Comparison of ENCODE assay signal across 19 cellular contexts in genomic region chr1:78375996-78376395, GRCh38.
DNase-seq lines count a peak whose midpoint lies in the region; ATAC-seq and TF ChIP-seq lines count a peak whose summit lies in the region.
"Had no signal": no experiment of that assay in that cellular context is flagged by ENCODE, and none has a peak within 500 bp of the region (broad histone marks: within the 10 kb centered on the region; RNA-seq: fewer than 3 reads in every experiment).

No MANE protein-coding gene starts in this region.

- H3K9me3 Mint-ChIP-seq in naive thymus-derived CD4-positive, alpha-beta T cell, result peaks cover 0 to 1% (median 0%) of the 10 kb centered on the region in 11 donors
- H3K9me3 Mint-ChIP-seq: activated naive CD4-positive, alpha-beta T cell treated with anti-CD3 and anti-CD28 coated beads, Interleukin-2, amount 50 U/mL, for 24 hours; activated T-cell treated with anti-CD3 and anti-CD28 coated beads, Interleukin-2, amount 50 U/mL, for 72 hours; brain; mesothelial cell of epicardium had no signal

- no peaks in the 10 kb centered on the region for H3K4me1 ChIP-seq in MM.1S (ENCODE audit: low read length)
- H3K4me1 ChIP-seq in naive thymus-derived CD4-positive, alpha-beta T cell (ENCODE audit: control insufficient read depth in 2 of 2, insufficient read depth in 2 of 2, low read length in 2 of 2), result no peaks in the 10 kb centered on the region
- H3K4me1 ChIP-seq: testis had no signal

- CTCF ChIA-PET in naive thymus-derived CD4-positive, alpha-beta T cell (lab: Charles Lee), result no interaction called here

- H3K27ac Mint-ChIP-seq in naive thymus-derived CD4-positive, alpha-beta T cell, result no peak overlapping the region
- H3K27ac Mint-ChIP-seq: activated naive CD4-positive, alpha-beta T cell treated with anti-CD3 and anti-CD28 coated beads, Interleukin-2, amount 50 U/mL, for 24 hours; activated T-cell treated with anti-CD3 and anti-CD28 coated beads, Interleukin-2, amount 50 U/mL, for 72 hours; dendritic cell treated with granulocyte-macrophage colony-stimulating factor and Interleukin-4, amounts not matched to agents 40 ng/mL and 50 ng/mL, for 4 days; mesothelial cell of epicardium had no signal

- no peak overlapping the region for H3K4me3 ChIP-seq in MM.1S (ENCODE audit: low read length)
- no peak overlapping the region for H3K4me3 ChIP-seq in choroid plexus epithelial cell (ENCODE audit: low read depth, low read length)
- no peak overlapping the region for H3K4me3 ChIP-seq in naive thymus-derived CD4-positive, alpha-beta T cell (ENCODE audit: low read length)
- H3K4me3 ChIP-seq: testis had no signal

- no peak overlapping the region for H3K27ac ChIP-seq in MM.1S (ENCODE audit: low read length)
- no peak overlapping the region for H3K27ac ChIP-seq in naive thymus-derived CD4-positive, alpha-beta T cell (ENCODE audit: low read depth, low read length)
- H3K27ac ChIP-seq: testis had no signal

- H2AFZ ChIP-seq in MM.1S (ENCODE audit: low read length), result no peak overlapping the region

- no peaks in the 10 kb centered on the region for H4K20me1 ChIP-seq in MM.1S (ENCODE audit: insufficient read depth, low read length)

- no peak for TF ChIP-seq CTCF in MM.1S (IDR thresholded peaks at IDR 0.05; ENCODE audit: low read length)
- TF ChIP-seq CTCF in choroid plexus epithelial cell (conservative IDR thresholded peaks at IDR 0.05; ENCODE audit: low read depth, low read length), result no peak

- no peak for ATAC-seq in HG03354 (IDR thresholded peaks at IDR 0.05; ENCODE audit: poor library complexity, severe bottlenecking, unreplicated experiment)
- no peak for ATAC-seq in naive thymus-derived CD4-positive, alpha-beta T cell
- ATAC-seq: activated T-cell treated with anti-CD3 and anti-CD28 coated beads, Interleukin-2, amount 50 U/mL, for 72 hours; left colon; Panc1 had no signal

- H3K9ac ChIP-seq in MM.1S (ENCODE audit: low read length), result no peak overlapping the region

- H3K27me3 ChIP-seq in MM.1S (replicated peaks; ENCODE audit: insufficient read depth, low read length), result no peaks in the 10 kb centered on the region
- H3K27me3 ChIP-seq in naive thymus-derived CD4-positive, alpha-beta T cell (ENCODE audit: control insufficient read depth in 2 of 2, insufficient read depth in 2 of 2, low read length in 2 of 2), result no peaks in the 10 kb centered on the region
- H3K27me3 ChIP-seq: testis had no signal

- DNase-seq in GM03348 (ENCODE audit: low spot score), result peak; percentile 21
- peak; percentile 66 for DNase-seq in MM.1S
- DNase-seq in choroid plexus epithelial cell (ENCODE audit: low read depth), result peak; percentile 59
- DNase-seq in renal cortical epithelial cell (ENCODE audit: low read depth), result peak; percentile 9
- no peak for DNase-seq in NCI-H2171 (lab: John Stamatoyannopoulos, UW)
- DNase-seq in NCI-H524 treated with DMSO at 0.1 percent for 48 hours (lab: John Stamatoyannopoulos, UW), result no peak
- no peak for DNase-seq in naive thymus-derived CD4-positive, alpha-beta T cell
- DNase-seq: activated CD4-positive, CD25-positive, alpha-beta regulatory T cell treated with anti-CD3 and anti-CD28 coated beads, Interleukin-2, amount 50 U/mL, for 72 hours; activated T-cell treated with anti-CD3 and anti-CD28 coated beads, Interleukin-2, amount 50 U/mL, for 72 hours; DND-41; left colon; NCI-H146; testis had no signal

- H3K9me2 ChIP-seq in MM.1S (replicated peaks; ENCODE audit: insufficient read depth, low read length), result no peaks in the 10 kb centered on the region

- no peak overlapping the region for H3K4me2 ChIP-seq in MM.1S (ENCODE audit: low read depth, low read length)

- intact Hi-C loops in naive thymus-derived CD4-positive, alpha-beta T cell (cut with micrococcal nuclease), result no loop called here

- no peak overlapping the region for H3K4me3 Mint-ChIP-seq in naive thymus-derived CD4-positive, alpha-beta T cell
- H3K4me3 Mint-ChIP-seq: activated naive CD4-positive, alpha-beta T cell treated with anti-CD3 and anti-CD28 coated beads, Interleukin-2, amount 50 U/mL, for 24 hours; activated T-cell treated with anti-CD3 and anti-CD28 coated beads, Interleukin-2, amount 50 U/mL, for 72 hours; brain; dendritic cell treated with granulocyte-macrophage colony-stimulating factor and Interleukin-4, amounts not matched to agents 40 ng/mL and 50 ng/mL, for 4 days; mesothelial cell of epicardium had no signal

- no peaks in the 10 kb centered on the region for H3K36me3 ChIP-seq in MM.1S (replicated peaks; ENCODE audit: insufficient read depth, low read length)
- H3K36me3 ChIP-seq in naive thymus-derived CD4-positive, alpha-beta T cell (ENCODE audit: control insufficient read depth in 2 of 3, insufficient read depth in 3 of 3, low read length in 3 of 3), result no peaks in the 10 kb centered on the region

- no peaks in the 10 kb centered on the region for H3F3A ChIP-seq in MM.1S (ENCODE audit: insufficient read depth, low read length)

- POLR2A ChIA-PET in naive thymus-derived CD4-positive, alpha-beta T cell (lab: Charles Lee), result no interaction called here

- H3K4me1 Mint-ChIP-seq in naive thymus-derived CD4-positive, alpha-beta T cell, result no peaks in the 10 kb centered on the region
- H3K4me1 Mint-ChIP-seq: activated naive CD4-positive, alpha-beta T cell treated with anti-CD3 and anti-CD28 coated beads, Interleukin-2, amount 50 U/mL, for 24 hours; brain; mesothelial cell of epicardium had no signal

- no peaks in the 10 kb centered on the region for H3K36me3 Mint-ChIP-seq in naive thymus-derived CD4-positive, alpha-beta T cell
- H3K36me3 Mint-ChIP-seq: activated naive CD4-positive, alpha-beta T cell treated with anti-CD3 and anti-CD28 coated beads, Interleukin-2, amount 50 U/mL, for 24 hours; brain; mesothelial cell of epicardium had no signal

- H3K27me3 Mint-ChIP-seq in naive thymus-derived CD4-positive, alpha-beta T cell, result no peaks in the 10 kb centered on the region
- H3K27me3 Mint-ChIP-seq: dendritic cell treated with granulocyte-macrophage colony-stimulating factor and Interleukin-4, amounts not matched to agents 40 ng/mL and 50 ng/mL, for 4 days had no signal

- H3K9me3 ChIP-seq in MM.1S (replicated peaks; ENCODE audit: insufficient read depth, low read length), result no peaks in the 10 kb centered on the region
- H3K9me3 ChIP-seq in naive thymus-derived CD4-positive, alpha-beta T cell (ENCODE audit: control insufficient read depth in 2 of 3, low read length in 3 of 3), result no peaks in the 10 kb centered on the region
- H3K9me3 ChIP-seq: testis had no signal

- no peaks in the 10 kb centered on the region for H3K79me2 ChIP-seq in MM.1S (ENCODE audit: low read length)

Comparison
In these comparisons a context has a peak if more than half of its experiments do, and no peak if none do; other contexts are left out.
1. DNase-seq: peak in GM03348 (single experiment), MM.1S (single experiment), choroid plexus epithelial cell (single experiment) and renal cortical epithelial cell (single experiment); none in NCI-H2171 (single experiment), NCI-H524 treated with DMSO at 0.1 percent for 48 hours (single experiment) and naive thymus-derived CD4-positive, alpha-beta T cell (0 of 9).